Comparison of ENCODE assay signal across 9 cellular contexts in the genomic region with DNA sequence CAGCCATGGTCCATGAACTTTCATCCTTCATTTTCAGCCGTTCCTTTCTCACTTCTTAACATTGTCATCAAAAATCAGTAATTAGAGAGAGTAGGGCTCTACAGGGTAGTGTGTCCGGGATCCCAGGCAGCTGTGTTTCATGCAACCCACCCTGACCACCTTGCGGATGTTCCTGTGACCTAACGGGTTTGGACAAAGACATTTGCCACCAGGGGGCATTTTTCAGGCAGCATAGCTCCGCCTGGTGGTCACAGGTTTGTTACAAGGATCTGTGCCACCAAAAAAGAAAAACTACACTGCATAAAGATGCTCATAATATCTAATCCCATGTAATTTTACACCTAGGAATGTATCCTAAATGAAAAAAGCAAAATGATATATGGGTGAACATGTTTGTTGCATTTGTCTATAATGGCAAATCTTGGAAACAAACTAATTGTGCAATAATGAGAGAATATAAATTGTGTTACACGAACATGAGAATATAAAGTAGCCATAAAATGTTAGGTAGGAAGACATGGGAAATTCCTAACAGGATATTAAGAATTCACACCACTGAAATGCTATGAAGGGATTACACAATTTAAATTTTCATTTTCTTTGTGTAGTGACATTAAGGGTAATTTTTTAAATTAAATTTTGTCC.
DNase-seq lines count a peak whose midpoint lies in the region; ATAC-seq and TF ChIP-seq lines count a peak whose summit lies in the region.
"Had no signal": no experiment of that assay in that cellular context is flagged by ENCODE, and none has a peak within 500 bp of the region (broad histone marks: within the 10 kb centered on the region; RNA-seq: fewer than 3 reads in every experiment).

No MANE protein-coding gene starts in this region.

- intact Hi-C loops in CD14-positive monocyte (cut with micrococcal nuclease), result no loop called here

- H3K36me3 Mint-ChIP-seq in CD14-positive monocyte, result no peaks in the 10 kb centered on the region
- H3K36me3 Mint-ChIP-seq in progenitor cell of endocrine pancreas (ENCODE audit: insufficient read depth), result no peaks in the 10 kb centered on the region

- H3K27me3 Mint-ChIP-seq in CD14-positive monocyte (ENCODE audit: low read depth in 3 of 3) (peaks cover 1 to 3% (median 1%) of the 10 kb centered on the region in 3 donors), progenitor cell of endocrine pancreas (peaks cover 10% of the 10 kb centered on the region)

- DNase-seq in CD14-positive monocyte (ENCODE audit: low spot score) (no peak), NCI-H2196 treated with DMSO at 0.1 percent for 48 hours (lab: John Stamatoyannopoulos, UW; ENCODE audit: unreplicated experiment) (peak; percentile 0), fibroblast of mammary gland (ENCODE audit: low read depth) (peak; percentile 71), progenitor cell of endocrine pancreas (ENCODE audit: low spot score, unreplicated experiment) (peak; percentile 43), NCI-H2029 (lab: John Stamatoyannopoulos, UW) (no peak)
- peak; percentile 70 for DNase-seq in activated CD8-positive, alpha-beta memory T cell treated with anti-CD3 and anti-CD28 coated beads for 24 hours

- H3K4me3 ChIP-seq in fibroblast of mammary gland (ENCODE audit: control insufficient read depth, low read depth, low read length), result no peak overlapping the region
- H3K4me3 ChIP-seq: skin epidermis had no signal

- no peaks in the 10 kb centered on the region for H3K9me3 Mint-ChIP-seq in CD14-positive monocyte
- no peaks in the 10 kb centered on the region for H3K9me3 Mint-ChIP-seq in progenitor cell of endocrine pancreas (ENCODE audit: low read depth)

- peak; percentile 99 for TF ChIP-seq CTCF in CD14-positive monocyte (IDR thresholded peaks at IDR 0.05)
- peak; percentile 100 for TF ChIP-seq CTCF in fibroblast of mammary gland (conservative IDR thresholded peaks at IDR 0.05; ENCODE audit: control insufficient read depth, insufficient read depth, low read depth, low read length)
- peak; percentile 94 for TF ChIP-seq CTCF in progenitor cell of endocrine pancreas (IDR thresholded peaks at IDR 0.05; ENCODE audit: unreplicated experiment)

- H3K27ac Mint-ChIP-seq in CD14-positive monocyte (peak overlapping the region in 2 of 7 donors; percentile 50 to 66), progenitor cell of endocrine pancreas (no peak overlapping the region)

- H3K4me1 Mint-ChIP-seq in CD14-positive monocyte, result peaks cover 11% of the 10 kb centered on the region
- H3K4me1 Mint-ChIP-seq in progenitor cell of endocrine pancreas (ENCODE audit: low read depth), result no peaks in the 10 kb centered on the region

- H3K4me3 Mint-ChIP-seq in CD14-positive monocyte (peak overlapping the region; percentile 27 to 60), progenitor cell of endocrine pancreas (ENCODE audit: low read depth) (no peak overlapping the region)

- ATAC-seq in GM19351 (IDR thresholded peaks at IDR 0.05; ENCODE audit: unreplicated experiment) (peak; percentile 58), GM19467 (IDR thresholded peaks at IDR 0.05; ENCODE audit: unreplicated experiment) (no peak)

Comparison
In these comparisons a context has a peak if more than half of its experiments do, and no peak if none do; other contexts are left out.
1. DNase-seq: peak in NCI-H2196 treated with DMSO at 0.1 percent for 48 hours (single experiment), activated CD8-positive, alpha-beta memory T cell treated with anti-CD3 and anti-CD28 coated beads for 24 hours (single experiment), fibroblast of mammary gland (single experiment) and progenitor cell of endocrine pancreas (single experiment); none in CD14-positive monocyte (single experiment) and NCI-H2029 (single experiment).
2. Peak in every context shown above with its lines, with median percentiles within 50 percentile points of each other: CTCF ChIP-seq.